8 cellular contexts compared by ENCODE assay signal in the genomic region with DNA sequence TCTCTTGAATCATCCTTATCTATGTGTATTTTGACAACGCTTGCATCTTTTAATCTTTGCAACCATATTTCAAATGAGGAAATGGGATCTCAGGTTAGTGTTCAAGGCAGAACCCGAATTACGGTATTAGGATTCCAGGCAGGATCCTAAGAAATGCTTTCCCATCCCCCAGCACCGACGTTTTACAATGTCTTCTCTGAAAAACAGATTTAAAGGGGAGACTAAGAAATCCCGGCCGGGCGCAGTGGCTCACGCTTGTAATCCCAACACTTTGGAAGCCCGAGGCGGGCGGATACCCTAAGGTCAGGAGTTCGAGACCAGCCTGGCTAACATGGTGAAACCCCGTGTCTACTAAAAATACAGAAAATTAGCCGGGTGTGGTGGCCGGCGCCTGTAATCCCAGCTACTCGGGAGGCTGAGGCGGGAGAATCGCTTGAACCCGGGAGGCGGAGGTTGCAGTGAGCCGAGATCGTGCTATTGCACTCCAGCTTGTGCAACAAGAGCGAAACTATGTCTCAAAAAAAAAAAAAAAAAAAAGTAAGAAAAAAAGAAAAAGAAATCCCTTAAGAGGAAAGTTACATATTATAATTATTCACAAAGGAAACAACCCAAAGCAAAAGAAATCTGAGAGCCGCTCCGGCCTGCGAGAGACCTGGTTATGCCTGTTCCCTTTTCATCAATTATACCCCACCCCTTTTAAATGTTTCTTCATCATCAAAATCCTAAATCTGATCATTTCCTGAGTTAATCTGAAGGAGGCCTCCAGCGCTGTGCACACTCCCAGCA. TPM values are rescaled to one million over a fixed set of nuclear protein-coding genes. Genes with fewer than 3 reads are reported as not detected.
DNase-seq lines count a peak whose midpoint lies in the region; ATAC-seq and TF ChIP-seq lines count a peak whose summit lies in the region.

No MANE protein-coding gene starts in this region.

- TF ChIP-seq CTCF in 22Rv1 (IDR thresholded peaks at IDR 0.05) (no peak), left ventricle myocardium inferior (IDR thresholded peaks at IDR 0.05; ENCODE audit: borderline replicate concordance) (no peak)

- H3K9me3 ChIP-seq in left ventricle myocardium inferior (replicated peaks) = no peaks in the 10 kb centered on the region
- no peaks in the 10 kb centered on the region for H3K9me3 ChIP-seq in skeletal muscle tissue (ENCODE audit: control insufficient read depth in 3 of 3, low read length in 3 of 3)

- peak overlapping the region; percentile 89 to 98 (median 90) for H3K9ac ChIP-seq in skeletal muscle tissue (ENCODE audit: low read depth in 1 of 3, low read length in 3 of 3)

- DNase-seq in SK-MEL-5 (ENCODE audit: low read depth, low spot score) (peak; percentile 29), left ventricle myocardium inferior (no peak), SIG-M5 (lab: John Stamatoyannopoulos, UW) (no peak), NCI-H1436 treated with DMSO at 0.1 percent for 48 hours (lab: John Stamatoyannopoulos, UW) (no peak), SHP77 treated with DMSO at 0.1 percent for 48 hours (lab: John Stamatoyannopoulos, UW) (no peak)

- peaks cover 38% of the 10 kb centered on the region for H3K4me1 ChIP-seq in left ventricle myocardium inferior
- peaks cover 3 to 13% (median 9%) of the 10 kb centered on the region in 3 donors for H3K4me1 ChIP-seq in skeletal muscle tissue (ENCODE audit: control insufficient read depth in 3 of 3, insufficient read depth in 3 of 3, low read length in 3 of 3)

- H3K27me3 ChIP-seq in left ventricle myocardium inferior (ENCODE audit: low read depth) = no peaks in the 10 kb centered on the region
- no peaks in the 10 kb centered on the region for H3K27me3 ChIP-seq in skeletal muscle tissue (ENCODE audit: control insufficient read depth in 3 of 3, insufficient read depth in 3 of 3, low read length in 3 of 3)

- intact Hi-C loops in left ventricle myocardium inferior (cut with micrococcal nuclease) = no loop called here

- H3K27ac ChIP-seq in 22Rv1 (peak overlapping the region; percentile 86), left ventricle myocardium inferior (replicated peaks) (peak overlapping the region; percentile 92), skeletal muscle tissue (ENCODE audit: low read depth, low read length) (peak overlapping the region; percentile 95)

- in situ Hi-C loops in SK-MEL-5 (cut with HindIII; ENCODE audit: low pct_unique_long_range_greater_than_20kb, low sequenced_read_pairs) = no loop called here

- ATAC-seq in GM18861 (IDR thresholded peaks at IDR 0.05; ENCODE audit: unreplicated experiment) = peak; percentile 7

- peak overlapping the region; percentile 74 for H3K4me3 ChIP-seq in left ventricle myocardium inferior
- H3K4me3 ChIP-seq in skeletal muscle tissue (ENCODE audit: low read length in 3 of 3) = peak overlapping the region; percentile 85 to 98 (median 95)

- H3K36me3 ChIP-seq in left ventricle myocardium inferior = no peaks in the 10 kb centered on the region
- H3K36me3 ChIP-seq in skeletal muscle tissue (ENCODE audit: control insufficient read depth in 3 of 3, insufficient read depth in 3 of 3, low read length in 3 of 3) = no peaks in the 10 kb centered on the region

RNA-seq across cellular contexts. Expression of a gene that starts 0.8 kb away (rescaled TPM):
- total RNA-seq in SK-MEL-5 (2014; rRNA removed; shearing (Covaris generic)) = 13.1 and 14.3 TPM in 2 replicates
- 6.4 and 9.5 TPM in 2 replicates for polyA plus RNA-seq in SK-MEL-5 (2015; cell fraction: cytosol; rRNA removed)
- polyA plus RNA-seq in SK-MEL-5 (2015; cell fraction: nucleus; rRNA removed) = 80.1 and 102 TPM in 2 replicates
- total RNA-seq in left ventricle myocardium inferior (9.3 TPM), skeletal muscle tissue (9.4 TPM)
